Comparison of ENCODE assay signal across 8 cellular contexts in the genomic region with DNA sequence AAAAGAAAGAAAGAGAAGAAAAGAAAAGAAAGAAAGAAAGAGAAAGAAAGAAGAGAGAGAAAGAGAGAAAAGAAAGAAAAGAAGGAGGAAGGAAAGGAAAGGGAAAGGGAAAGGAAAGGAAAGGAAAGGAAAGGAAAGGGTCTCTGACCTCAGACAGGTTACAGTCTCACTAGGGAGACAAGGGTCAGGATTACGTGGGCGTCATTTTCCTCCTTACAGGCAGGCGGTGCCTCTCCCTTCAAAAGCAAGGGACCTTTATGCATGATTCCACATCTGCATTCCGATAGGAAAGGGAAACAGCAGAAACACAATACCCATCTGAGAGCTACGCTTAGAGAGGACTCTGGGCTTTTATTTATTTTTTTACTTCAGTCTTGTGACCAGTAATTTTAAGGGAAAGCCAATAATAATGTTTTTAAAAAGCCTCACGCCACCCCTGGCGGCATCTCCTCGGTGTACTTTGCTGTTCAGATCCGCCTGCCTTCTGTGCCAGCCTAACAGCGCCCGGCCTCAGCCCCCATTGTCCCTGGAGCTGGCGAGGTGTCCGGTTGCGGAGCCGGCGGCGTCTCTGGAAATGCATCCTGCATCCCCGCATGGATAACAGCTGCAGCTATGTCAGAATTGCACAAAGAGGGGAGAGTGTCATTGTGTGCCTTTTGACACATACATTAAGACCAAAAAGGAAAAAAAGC. TPM values are rescaled to one million over a fixed set of nuclear protein-coding genes. Genes with fewer than 3 reads are reported as not detected.
DNase-seq lines count a peak whose midpoint lies in the region; ATAC-seq and TF ChIP-seq lines count a peak whose summit lies in the region.

No MANE protein-coding gene starts in this region.

- H3K27me3 ChIP-seq in KMS-11 (ENCODE audit: insufficient read depth, low read depth) = no peaks in the 10 kb centered on the region
- no peaks in the 10 kb centered on the region for H3K27me3 ChIP-seq in dorsolateral prefrontal cortex

- peak overlapping the region; percentile 87 for H3K4me2 ChIP-seq in KMS-11

- H3K27me3 Mint-ChIP-seq in stimulated activated memory B cell treated with anti-CD40 and anti-IgM and Interleukin-4, amounts not matched to agents 10 μg/mL and 1 μg/mL and 100 μg/mL, for 72 hours = no peaks in the 10 kb centered on the region

- intact Hi-C loops in dorsolateral prefrontal cortex (cut with DNase I) = no loop called here

- TF ChIP-seq CTCF in KMS-11 (conservative IDR thresholded peaks at IDR 0.05; ENCODE audit: low read depth, low read length) (no peak), dorsolateral prefrontal cortex (IDR thresholded peaks at IDR 0.05 in 54 of 56, conservative IDR thresholded peaks at IDR 0.05 in 2 of 56; ENCODE audit: low read depth in 1 of 56, partially characterized antibody in 56 of 56) (peak in 35 of 56 donors; percentile 6 to 46 (median 25))

- H3K36me3 ChIP-seq in KMS-11 (ENCODE audit: insufficient read depth) = no peaks in the 10 kb centered on the region

- H3K27ac Mint-ChIP-seq in stimulated activated memory B cell treated with anti-CD40 and anti-IgM and Interleukin-4, amounts not matched to agents 10 μg/mL and 1 μg/mL and 100 μg/mL, for 72 hours = peak overlapping the region; percentile 89

- H3K4me1 ChIP-seq in KMS-11 (ENCODE audit: low read depth, poor library complexity, severe bottlenecking) = peaks cover 10% of the 10 kb centered on the region

- H3K79me2 ChIP-seq in KMS-11 (ENCODE audit: insufficient read depth, low read depth) = no peaks in the 10 kb centered on the region

- no peak overlapping the region for H3K9ac ChIP-seq in KMS-11

- H3K9me3 Mint-ChIP-seq in stimulated activated memory B cell treated with anti-CD40 and anti-IgM and Interleukin-4, amounts not matched to agents 10 μg/mL and 1 μg/mL and 100 μg/mL, for 72 hours = no peaks in the 10 kb centered on the region

- H2AFZ ChIP-seq in KMS-11 (ENCODE audit: low read depth) = peak overlapping the region; percentile 61; the same call in 1 of the 2 replicates

- H3K4me3 Mint-ChIP-seq in stimulated activated memory B cell treated with anti-CD40 and anti-IgM and Interleukin-4, amounts not matched to agents 10 μg/mL and 1 μg/mL and 100 μg/mL, for 72 hours = peak overlapping the region; percentile 99

- H3K27ac ChIP-seq in KMS-11 (no peak overlapping the region), dorsolateral prefrontal cortex (peak overlapping the region; percentile 68 to 100 (median 93))

- no peak overlapping the region for H3K4me3 ChIP-seq in KMS-11 (IDR thresholded peaks at IDR 0.05; ENCODE audit: insufficient read depth, low read depth, low read length)
- H3K4me3 ChIP-seq in dorsolateral prefrontal cortex = peak overlapping the region; percentile 42 to 85 (median 74)

- no peak for ATAC-seq in stimulated activated memory B cell treated with anti-CD40 and anti-IgM and Interleukin-4, amounts not matched to agents 10 μg/mL and 1 μg/mL and 100 μg/mL, for 72 hours
- no peak for ATAC-seq in HG03039 (IDR thresholded peaks at IDR 0.05; ENCODE audit: unreplicated experiment)

- H3K4me1 Mint-ChIP-seq in stimulated activated memory B cell treated with anti-CD40 and anti-IgM and Interleukin-4, amounts not matched to agents 10 μg/mL and 1 μg/mL and 100 μg/mL, for 72 hours = peaks cover 42% of the 10 kb centered on the region

- H3K36me3 Mint-ChIP-seq in stimulated activated memory B cell treated with anti-CD40 and anti-IgM and Interleukin-4, amounts not matched to agents 10 μg/mL and 1 μg/mL and 100 μg/mL, for 72 hours = peaks cover 22% of the 10 kb centered on the region

- DNase-seq in COLO829 (ENCODE audit: low spot score) (peak; percentile 60), SK-N-DZ (ENCODE audit: low spot score) (peak; percentile 63), dorsolateral prefrontal cortex (peak in 8 of 10 donors; percentile 60 to 82 (median 69)), kidney tubule cell (ENCODE audit: low spot score) (peak; percentile 86), ureter (ENCODE audit: low spot score) (no peak)

- H4K20me1 ChIP-seq in KMS-11 (ENCODE audit: insufficient read depth) = no peaks in the 10 kb centered on the region

RNA-seq across cellular contexts. Expression of gene HIP1R, which starts 0.9 kb away (rescaled TPM):
- polyA plus RNA-seq in SK-N-DZ (2014; cell fraction: cytosol; rRNA removed) = 22.9 and 33.4 TPM in 2 replicates
- polyA plus RNA-seq in SK-N-DZ (2014; cell fraction: nucleus; rRNA removed) = 158 and 178 TPM in 2 replicates
- total RNA-seq in dorsolateral prefrontal cortex = 100 to 1,000 TPM in 104 of 120 experiments, 10 to 100 TPM in 16; 38.9 to 309 (median 147) TPM
- total RNA-seq in ureter = 77.4 TPM
